ENCODE assay signal across 8 cellular contexts in genomic region chr9:85425153-85425611, GRCh38.
DNase-seq lines count a peak whose midpoint lies in the region; ATAC-seq and TF ChIP-seq lines count a peak whose summit lies in the region.

No MANE protein-coding gene starts in this region.

- TF ChIP-seq CTCF in Calu3 (IDR thresholded peaks at IDR 0.05; ENCODE audit: unreplicated experiment): peak; percentile 56
- TF ChIP-seq CTCF in LNCaP clone FGC (IDR thresholded peaks at IDR 0.05; ENCODE audit: control insufficient read depth, extremely low read depth, insufficient read depth): peak; percentile 73
- TF ChIP-seq CTCF in endothelial cell (IDR thresholded peaks at IDR 0.05; ENCODE audit: unreplicated experiment): peak; percentile 95

- BruUV-seq in Calu3 (replicated peaks; lab: Mats Ljungman, UMichigan): no TSS peak

- H3K36me3 Mint-ChIP-seq in Calu3 (ENCODE audit: insufficient read depth, unreplicated experiment): no peaks in the 10 kb centered on the region
- no peaks in the 10 kb centered on the region for H3K36me3 Mint-ChIP-seq in endothelial cell (ENCODE audit: low read depth, unreplicated experiment)

- no peak overlapping the region for H3K4me3 ChIP-seq in LNCaP clone FGC (ENCODE audit: low read depth, low read length)

- H3K9me3 Mint-ChIP-seq in Calu3 (ENCODE audit: low read depth, unreplicated experiment) (peaks cover 2% of the 10 kb centered on the region), endothelial cell (ENCODE audit: unreplicated experiment) (no peaks in the 10 kb centered on the region)

- H3K4me1 Mint-ChIP-seq in Calu3 (ENCODE audit: low read depth, unreplicated experiment) (peaks cover 17% of the 10 kb centered on the region), endothelial cell (ENCODE audit: unreplicated experiment) (peaks cover 15% of the 10 kb centered on the region)

- H3K4me3 Mint-ChIP-seq in Calu3 (ENCODE audit: low read depth, unreplicated experiment) (peak overlapping the region; percentile 1), endothelial cell (ENCODE audit: unreplicated experiment) (no peak overlapping the region)

- H3K27ac Mint-ChIP-seq in Calu3 (ENCODE audit: unreplicated experiment) (no peak overlapping the region), endothelial cell (ENCODE audit: unreplicated experiment) (no peak overlapping the region)

- CTCF ChIA-PET in Calu3 (lab: Charles Lee): interaction anchor here (1.4 kb wide), 2 partner anchors 162 to 185 kb away, joined by 4 to 6 read pairs; no protein-coding TSS in a partner anchor

- DNase-seq in Calu3: peak; percentile 78
- DNase-seq in LNCaP clone FGC (ENCODE audit: low read depth): no peak
- DNase-seq in SKM-1 (lab: John Stamatoyannopoulos, UW; ENCODE audit: unreplicated experiment): peak; percentile 5
- DNase-seq in endothelial cell (ENCODE audit: low spot score): peak; percentile 85
- peak; percentile 13 for DNase-seq in midbrain (lab: John Stamatoyannopoulos, UW)
- peak; percentile 31 for DNase-seq in stromal cell of bone marrow (ENCODE audit: low read depth)

- intact Hi-C loops in Calu3 (cut with micrococcal nuclease; ENCODE audit: unreplicated experiment): loop anchor here (5.0 to 10.0 kb wide), 2 partner anchors 160 to 1028 kb away; no protein-coding TSS in a partner anchor

- H3K27me3 Mint-ChIP-seq in Calu3 (ENCODE audit: unreplicated experiment) (peaks cover 14% of the 10 kb centered on the region), endothelial cell (ENCODE audit: unreplicated experiment) (peaks cover 1% of the 10 kb centered on the region)

- ATAC-seq in GM19455 (IDR thresholded peaks at IDR 0.05; ENCODE audit: unreplicated experiment) (peak; percentile 72), GM19035 (IDR thresholded peaks at IDR 0.05; ENCODE audit: unreplicated experiment) (no peak)
